15 cellular contexts compared by ENCODE assay signal in the genomic region with DNA sequence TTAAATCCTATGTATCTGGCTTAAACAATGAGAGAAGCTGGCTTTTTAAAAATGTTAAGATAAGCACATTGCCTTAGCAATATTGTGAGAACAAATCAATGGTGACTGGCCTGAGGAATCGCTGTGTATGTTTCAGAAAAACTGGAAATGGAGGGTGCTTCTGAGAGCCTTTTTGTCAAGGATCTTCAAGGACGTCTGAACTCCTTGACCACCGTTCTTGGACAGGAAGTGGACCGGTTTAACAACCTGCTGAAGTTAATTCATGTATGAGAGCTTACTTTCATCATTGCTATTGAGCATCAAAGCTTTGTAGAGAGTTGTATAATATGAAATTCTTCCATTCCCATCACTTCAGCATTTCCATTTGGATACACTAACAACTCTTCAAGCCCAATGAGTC.
"Had no signal": no experiment of that assay in that cellular context is flagged by ENCODE, and none has a peak within 500 bp of the region (broad histone marks: within the 10 kb centered on the region; RNA-seq: fewer than 3 reads in every experiment).

No MANE protein-coding gene starts in this region.

- H3K36me3 ChIP-seq: gastroesophageal sphincter, heart right ventricle, neutrophil, sigmoid colon, spleen, uterus had no signal

- ATAC-seq: activated CD8-positive, alpha-beta T cell treated with anti-CD3 and anti-CD28 coated beads, Interleukin-2, amount 10 ng/mL, durations not matched to agents 7 days and 5 days; gastroesophageal sphincter; naive thymus-derived CD8-positive, alpha-beta T cell had no signal

- H3K27me3 ChIP-seq: gastroesophageal sphincter, heart right ventricle, neutrophil, sigmoid colon, uterus had no signal

- H3K4me3 ChIP-seq: gastroesophageal sphincter, heart right ventricle, sigmoid colon, spleen, uterus had no signal

- H3K9me3 ChIP-seq: heart right ventricle, neutrophil, sigmoid colon, spleen, uterus had no signal

- H3K27ac ChIP-seq: gastroesophageal sphincter, heart right ventricle, neutrophil, sigmoid colon, spleen, uterus had no signal

- H3K4me1 ChIP-seq: gastroesophageal sphincter, sigmoid colon, uterus had no signal

- DNase-seq: activated CD4-positive, alpha-beta T cell treated with anti-CD3 and anti-CD28 coated beads, Interleukin-2, amount 10 ng/mL, durations not matched to agents 7 days and 5 days; activated CD8-positive, alpha-beta T cell treated with anti-CD3 and anti-CD28 coated beads, Interleukin-2, amount 10 ng/mL, durations not matched to agents 7 days and 5 days; activated naive CD4-positive, alpha-beta T cell treated with anti-CD3 and anti-CD28 coated beads for 36 hours; activated T-cell treated with anti-CD3 and anti-CD28 coated beads, Interleukin-2, amount 50 U/mL, for 24 hours; anterior cingulate cortex; erythroblast; heart right ventricle; naive thymus-derived CD8-positive, alpha-beta T cell; sigmoid colon; spleen; stimulated activated CD8-positive, alpha-beta memory T cell treated with anti-CD3 and anti-CD28 coated beads, Interleukin-4, amount 100 ng/mL, for 48 hours; stimulated activated naive CD4-positive, alpha-beta T cell; uterus had no signal
